ENCODE assay signal across 17 cellular contexts in the genomic region with DNA sequence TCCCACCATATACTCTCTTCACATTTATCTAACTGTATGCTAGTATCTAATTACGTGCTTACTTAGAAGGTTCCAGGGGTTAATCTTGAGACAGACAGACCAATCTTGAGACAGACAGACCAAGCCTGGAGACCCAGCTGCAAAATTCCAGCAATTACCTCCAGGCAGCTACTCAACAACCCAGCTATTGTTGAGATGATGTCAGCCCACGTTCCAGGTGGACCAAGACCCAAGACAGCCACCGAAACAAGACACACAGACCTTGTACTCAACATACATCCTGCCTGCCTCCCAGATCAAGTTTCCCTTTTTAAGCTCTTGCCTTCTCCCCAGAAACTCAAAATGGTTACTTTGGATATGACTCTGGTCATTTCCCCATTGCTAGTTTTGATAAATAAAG.
DNase-seq lines count a peak whose midpoint lies in the region; ATAC-seq and TF ChIP-seq lines count a peak whose summit lies in the region.
"Had no signal": no experiment of that assay in that cellular context is flagged by ENCODE, and none has a peak within 500 bp of the region (broad histone marks: within the 10 kb centered on the region; RNA-seq: fewer than 3 reads in every experiment).

No MANE protein-coding gene starts in this region.

- H3K27me3 ChIP-seq in endodermal cell (ENCODE audit: control insufficient read depth, insufficient read depth, low read length, poor library complexity, severe bottlenecking) = no peaks in the 10 kb centered on the region
- no peaks in the 10 kb centered on the region for H3K27me3 ChIP-seq in effector memory CD4-positive, alpha-beta T cell (replicated peaks; ENCODE audit: control insufficient read depth, insufficient read depth, low read length, poor library complexity, severe bottlenecking)

- H3K9me3 ChIP-seq in endodermal cell (ENCODE audit: control insufficient read depth, low read length) = no peaks in the 10 kb centered on the region
- no peaks in the 10 kb centered on the region for H3K9me3 ChIP-seq in effector memory CD4-positive, alpha-beta T cell (ENCODE audit: control insufficient read depth, low read length)
- H3K9me3 ChIP-seq: A549, Caco-2 had no signal

- peak overlapping the region; percentile 79 for H3K9ac ChIP-seq in endodermal cell (ENCODE audit: extremely low read depth, low read length, poor library complexity, severe bottlenecking)

- H3K4me3 Mint-ChIP-seq in activated CD8-positive, alpha-beta T cell treated with anti-CD3 and anti-CD28 coated beads, Interleukin-2, amount 10 ng/mL, durations not matched to agents 7 days and 5 days = no peak overlapping the region
- H3K4me3 Mint-ChIP-seq in activated CD8-positive, alpha-beta T cell treated with anti-CD3 and anti-CD28 coated beads for 36 hours = no peak overlapping the region
- H3K4me3 Mint-ChIP-seq in endodermal cell (no peak overlapping the region), osteocyte (ENCODE audit: unreplicated experiment) (no peak overlapping the region), type B pancreatic cell (no peak overlapping the region)
- H3K4me3 Mint-ChIP-seq: CD4-positive, alpha-beta T cell; H9 had no signal

- 82% methylated on average over 3 of the region's 3 CpGs; no CpG with 5 or more reads in 1 of the 2 experiments for WGBS in endodermal cell (ENCODE audit: insufficient coverage in 1 of 2, insufficient read length in 1 of 2), 2 experiments

- no peak overlapping the region for H3K27ac Mint-ChIP-seq in activated CD8-positive, alpha-beta T cell treated with anti-CD3 and anti-CD28 coated beads, Interleukin-2, amount 10 ng/mL, durations not matched to agents 7 days and 5 days
- no peak overlapping the region for H3K27ac Mint-ChIP-seq in activated CD8-positive, alpha-beta T cell treated with anti-CD3 and anti-CD28 coated beads for 36 hours
- peak overlapping the region; percentile 97 for H3K27ac Mint-ChIP-seq in endodermal cell
- no peak overlapping the region for H3K27ac Mint-ChIP-seq in osteocyte (ENCODE audit: unreplicated experiment)
- no peak overlapping the region for H3K27ac Mint-ChIP-seq in type B pancreatic cell
- H3K27ac Mint-ChIP-seq: CD4-positive, alpha-beta T cell had no signal

- H3K4me3 ChIP-seq in endodermal cell (ENCODE audit: low read length) = peak overlapping the region; percentile 46
- no peak overlapping the region for H3K4me3 ChIP-seq in effector memory CD4-positive, alpha-beta T cell (ENCODE audit: insufficient read depth, low read depth, low read length, poor library complexity, severe bottlenecking)
- H3K4me3 ChIP-seq in foreskin fibroblast (ENCODE audit: low read depth in 1 of 2, low read length in 2 of 2) = no peak overlapping the region
- H3K4me3 ChIP-seq: A549 had no signal

- no peaks in the 10 kb centered on the region for H3K9me3 Mint-ChIP-seq in activated CD8-positive, alpha-beta T cell treated with anti-CD3 and anti-CD28 coated beads, Interleukin-2, amount 10 ng/mL, durations not matched to agents 7 days and 5 days (ENCODE audit: insufficient read depth)
- H3K9me3 Mint-ChIP-seq in activated CD8-positive, alpha-beta T cell treated with anti-CD3 and anti-CD28 coated beads for 36 hours = no peaks in the 10 kb centered on the region
- no peaks in the 10 kb centered on the region for H3K9me3 Mint-ChIP-seq in endodermal cell
- H3K9me3 Mint-ChIP-seq in osteocyte (ENCODE audit: unreplicated experiment) = no peaks in the 10 kb centered on the region
- no peaks in the 10 kb centered on the region for H3K9me3 Mint-ChIP-seq in type B pancreatic cell
- H3K9me3 Mint-ChIP-seq: CD4-positive, alpha-beta T cell; H9 had no signal

- CTCF ChIA-PET in activated CD8-positive, alpha-beta T cell treated with anti-CD3 and anti-CD28 coated beads, Interleukin-2, amount 10 ng/mL, durations not matched to agents 7 days and 5 days (lab: Charles Lee) = interaction anchor here (0.9 to 1.6 kb wide), 4 partner anchors 11 to 115 kb away, joined by 3 to 10 read pairs (median 3); no protein-coding TSS in a partner anchor
- CTCF ChIA-PET in activated CD8-positive, alpha-beta T cell treated with anti-CD3 and anti-CD28 coated beads for 36 hours (lab: Charles Lee) = interaction anchor here (1.2 to 3.2 kb wide), 3 partner anchors 10 to 89 kb away, joined by 4 to 22 read pairs (median 4); no protein-coding TSS in a partner anchor

- H3K4me1 Mint-ChIP-seq in activated CD8-positive, alpha-beta T cell treated with anti-CD3 and anti-CD28 coated beads, Interleukin-2, amount 10 ng/mL, durations not matched to agents 7 days and 5 days (ENCODE audit: low read depth) = no peaks in the 10 kb centered on the region
- H3K4me1 Mint-ChIP-seq in activated CD8-positive, alpha-beta T cell treated with anti-CD3 and anti-CD28 coated beads for 36 hours (ENCODE audit: low read depth) = no peaks in the 10 kb centered on the region
- H3K4me1 Mint-ChIP-seq in endodermal cell = peaks cover 25% of the 10 kb centered on the region
- H3K4me1 Mint-ChIP-seq in osteocyte (ENCODE audit: unreplicated experiment) = no peaks in the 10 kb centered on the region
- H3K4me1 Mint-ChIP-seq in type B pancreatic cell (ENCODE audit: unreplicated experiment) = peaks cover 3% of the 10 kb centered on the region
- H3K4me1 Mint-ChIP-seq: H9 had no signal

- no peak for ATAC-seq in activated CD8-positive, alpha-beta T cell treated with anti-CD3 and anti-CD28 coated beads, Interleukin-2, amount 10 ng/mL, durations not matched to agents 7 days and 5 days
- no peak for ATAC-seq in activated CD8-positive, alpha-beta T cell treated with anti-CD3 and anti-CD28 coated beads for 36 hours

- TF ChIP-seq CTCF in activated CD8-positive, alpha-beta T cell treated with anti-CD3 and anti-CD28 coated beads for 36 hours (IDR thresholded peaks at IDR 0.05) = no peak
- TF ChIP-seq CTCF in endodermal cell (conservative IDR thresholded peaks at IDR 0.05) = no peak
- TF ChIP-seq CTCF in osteocyte (IDR thresholded peaks at IDR 0.05) = no peak
- TF ChIP-seq CTCF in type B pancreatic cell (conservative IDR thresholded peaks at IDR 0.05) = no peak
- no peak for TF ChIP-seq CTCF in foreskin fibroblast (IDR thresholded peaks at IDR 0.05; ENCODE audit: low read depth, low read length)

- H3K36me3 ChIP-seq in endodermal cell (ENCODE audit: control insufficient read depth, insufficient read depth, low read length) = no peaks in the 10 kb centered on the region
- H3K36me3 ChIP-seq in effector memory CD4-positive, alpha-beta T cell (ENCODE audit: control insufficient read depth, insufficient read depth, low read length) = no peaks in the 10 kb centered on the region

- intact Hi-C loops in activated CD8-positive, alpha-beta T cell treated with anti-CD3 and anti-CD28 coated beads for 36 hours (cut with micrococcal nuclease) = no loop called here

- no peaks in the 10 kb centered on the region for H3K36me3 Mint-ChIP-seq in activated CD8-positive, alpha-beta T cell treated with anti-CD3 and anti-CD28 coated beads, Interleukin-2, amount 10 ng/mL, durations not matched to agents 7 days and 5 days (ENCODE audit: low read depth)
- H3K36me3 Mint-ChIP-seq in activated CD8-positive, alpha-beta T cell treated with anti-CD3 and anti-CD28 coated beads for 36 hours (ENCODE audit: low read depth) = no peaks in the 10 kb centered on the region
- H3K36me3 Mint-ChIP-seq in endodermal cell (ENCODE audit: low read depth) (no peaks in the 10 kb centered on the region), osteocyte (ENCODE audit: unreplicated experiment) (no peaks in the 10 kb centered on the region), type B pancreatic cell (no peaks in the 10 kb centered on the region)

- peaks cover 6% of the 10 kb centered on the region for H3K27me3 Mint-ChIP-seq in activated CD8-positive, alpha-beta T cell treated with anti-CD3 and anti-CD28 coated beads, Interleukin-2, amount 10 ng/mL, durations not matched to agents 7 days and 5 days (ENCODE audit: low read depth)
- no peaks in the 10 kb centered on the region for H3K27me3 Mint-ChIP-seq in activated CD8-positive, alpha-beta T cell treated with anti-CD3 and anti-CD28 coated beads for 36 hours
- H3K27me3 Mint-ChIP-seq in endodermal cell (ENCODE audit: insufficient read depth) (no peaks in the 10 kb centered on the region), osteocyte (ENCODE audit: unreplicated experiment) (peaks cover 9% of the 10 kb centered on the region), type B pancreatic cell (no peaks in the 10 kb centered on the region)

- peaks cover 16% of the 10 kb centered on the region for H3K4me1 ChIP-seq in endodermal cell (ENCODE audit: control insufficient read depth, insufficient read depth, low read length)
- H3K4me1 ChIP-seq in effector memory CD4-positive, alpha-beta T cell (ENCODE audit: control insufficient read depth, insufficient read depth, low read length, poor library complexity, severe bottlenecking) = no peaks in the 10 kb centered on the region
- H3K4me1 ChIP-seq: A549, Caco-2 had no signal

- peak; percentile 11 for DNase-seq in activated CD8-positive, alpha-beta T cell treated with anti-CD3 and anti-CD28 coated beads, Interleukin-2, amount 10 ng/mL, durations not matched to agents 7 days and 5 days
- no peak for DNase-seq in activated CD8-positive, alpha-beta T cell treated with anti-CD3 and anti-CD28 coated beads for 36 hours
- DNase-seq in endodermal cell (peak; percentile 41), osteocyte (ENCODE audit: extremely low spot score, unreplicated experiment) (peak; percentile 13), type B pancreatic cell (ENCODE audit: extremely low spot score, unreplicated experiment) (peak; percentile 27), foreskin fibroblast (no peak)
- DNase-seq in effector memory CD4-positive, alpha-beta T cell = no peak
- DNase-seq in activated CD8-positive, alpha-beta memory T cell treated with anti-CD3 and anti-CD28 coated beads, Interleukin-2, amount 50 U/mL, for 4 hours = no peak
- DNase-seq: AML-193; Caco-2; CD4-positive, alpha-beta T cell; GDM1; GOT3; H9 had no signal

- POLR2A ChIA-PET in activated CD8-positive, alpha-beta T cell treated with anti-CD3 and anti-CD28 coated beads, Interleukin-2, amount 10 ng/mL, durations not matched to agents 7 days and 5 days (lab: Charles Lee) = no interaction called here
- POLR2A ChIA-PET in activated CD8-positive, alpha-beta T cell treated with anti-CD3 and anti-CD28 coated beads for 36 hours (lab: Charles Lee) = no interaction called here

- no peak overlapping the region for H3K27ac ChIP-seq in endodermal cell (ENCODE audit: low read depth, low read length)
- H3K27ac ChIP-seq in effector memory CD4-positive, alpha-beta T cell (ENCODE audit: insufficient read depth, low read length, poor library complexity, severe bottlenecking) = no peak overlapping the region
- H3K27ac ChIP-seq: 22Rv1, A549, C4-2B had no signal

Comparison
In these comparisons a context has a peak if more than half of its experiments do, and no peak if none do; other contexts are left out.
1. DNase-seq: peak in activated CD8-positive, alpha-beta T cell treated with anti-CD3 and anti-CD28 coated beads, Interleukin-2, amount 10 ng/mL, durations not matched to agents 7 days and 5 days (single experiment), endodermal cell (single experiment), osteocyte (single experiment) and type B pancreatic cell (single experiment); none in activated CD8-positive, alpha-beta T cell treated with anti-CD3 and anti-CD28 coated beads for 36 hours (single experiment), effector memory CD4-positive, alpha-beta T cell (0 of 3), activated CD8-positive, alpha-beta memory T cell treated with anti-CD3 and anti-CD28 coated beads, Interleukin-2, amount 50 U/mL, for 4 hours (single experiment) and foreskin fibroblast (0 of 2).